9 cellular contexts compared by ENCODE assay signal in genomic region chr2:58984731-58985130, GRCh38.
"Had no signal": no experiment of that assay in that cellular context is flagged by ENCODE, and none has a peak within 500 bp of the region (broad histone marks: within the 10 kb centered on the region; RNA-seq: fewer than 3 reads in every experiment).

No MANE protein-coding gene starts in this region.

- ATAC-seq: foreskin keratinocyte; left cardiac atrium; naive thymus-derived CD8-positive, alpha-beta T cell had no signal

- DNase-seq: activated CD4-positive, alpha-beta T cell treated with anti-CD3 and anti-CD28 coated beads for 4 hours; colonic mucosa; foreskin keratinocyte; head of caudate nucleus; left cardiac atrium; naive thymus-derived CD8-positive, alpha-beta T cell; T-helper 1 cell had no signal

- H3K9me3 ChIP-seq: colonic mucosa, neutrophil had no signal

- H3K27me3 ChIP-seq: colonic mucosa, neutrophil had no signal

- H3K4me1 ChIP-seq: colonic mucosa, foreskin keratinocyte had no signal

- H3K36me3 ChIP-seq: colonic mucosa, neutrophil had no signal

- H3K4me3 ChIP-seq: colonic mucosa, skin epidermis had no signal

- H3K27ac ChIP-seq: colonic mucosa, foreskin keratinocyte, neutrophil, skin epidermis had no signal
